8 cellular contexts compared by ENCODE assay signal in the genomic region with DNA sequence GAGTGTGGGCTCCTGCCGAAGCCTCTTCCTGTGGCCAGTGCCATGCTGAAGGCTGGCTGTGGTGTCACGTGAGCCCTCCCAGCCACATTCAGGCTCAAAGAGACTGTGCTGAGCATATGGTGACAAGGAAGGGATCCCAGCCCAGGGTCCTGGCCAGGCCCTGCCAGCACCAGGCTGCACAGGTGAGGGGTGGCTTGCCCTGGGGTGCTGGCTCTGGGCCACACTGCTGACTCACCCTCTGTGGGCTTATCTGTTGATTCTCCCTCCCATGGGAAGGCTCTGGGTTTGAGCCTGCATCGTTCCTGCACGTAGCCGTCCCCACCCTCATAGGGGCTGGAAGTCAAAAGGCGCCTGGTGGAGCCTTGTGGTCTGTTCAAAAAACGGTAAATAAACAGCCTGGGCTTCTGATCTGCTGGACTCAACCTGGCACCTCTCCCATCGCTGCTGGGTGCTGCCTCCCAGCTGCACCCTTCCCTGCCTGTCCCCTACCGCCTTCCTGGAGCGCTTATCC. TPM values are rescaled to one million over a fixed set of nuclear protein-coding genes. Genes with fewer than 3 reads are reported as not detected.
DNase-seq lines count a peak whose midpoint lies in the region; ATAC-seq and TF ChIP-seq lines count a peak whose summit lies in the region.

No MANE protein-coding gene starts in this region.

- H3K9me3 Mint-ChIP-seq in chondrocyte (ENCODE audit: low read depth) = no peaks in the 10 kb centered on the region
- H3K9me3 Mint-ChIP-seq in mesothelial cell of epicardium = no peaks in the 10 kb centered on the region

- H3K27ac Mint-ChIP-seq in chondrocyte (ENCODE audit: unreplicated experiment) (peak overlapping the region; percentile 68), mesothelial cell of epicardium (peak overlapping the region; percentile 59)

- H3K27me3 Mint-ChIP-seq in chondrocyte (ENCODE audit: low read depth) = no peaks in the 10 kb centered on the region
- no peaks in the 10 kb centered on the region for H3K27me3 Mint-ChIP-seq in mesothelial cell of epicardium (ENCODE audit: low read depth)

- H3K4me2 ChIP-seq in DND-41 (ENCODE audit: insufficient read depth, low read length) = no peak overlapping the region

- no peak overlapping the region for H3K9ac ChIP-seq in DND-41 (ENCODE audit: low read depth, low read length)

- no peak for DNase-seq in DND-41
- peak; percentile 75 for DNase-seq in NCI-H2196 treated with DMSO at 0.1 percent for 48 hours (lab: John Stamatoyannopoulos, UW; ENCODE audit: unreplicated experiment)
- no peak for DNase-seq in chondrocyte (ENCODE audit: low spot score)
- no peak for DNase-seq in mesothelial cell of epicardium (ENCODE audit: low spot score in 2 of 2, unreplicated experiment in 2 of 2)
- DNase-seq in retina = no peak
- DNase-seq in NCI-H748 (lab: John Stamatoyannopoulos, UW; ENCODE audit: unreplicated experiment) = no peak
- DNase-seq in activated CD8-positive, alpha-beta memory T cell treated with anti-CD3 and anti-CD28 coated beads for 24 hours = no peak
- DNase-seq in CD1c-positive myeloid dendritic cell (ENCODE audit: extremely low spot score) = no peak

- peak overlapping the region; percentile 54 for H3K27ac ChIP-seq in DND-41 (ENCODE audit: low read length)

- no peaks in the 10 kb centered on the region for H3K9me3 ChIP-seq in DND-41 (ENCODE audit: insufficient read depth, low read length, severe bottlenecking)

- peaks cover 97% of the 10 kb centered on the region for H3K79me2 ChIP-seq in DND-41 (ENCODE audit: insufficient read depth, low read length)

- H3K36me3 Mint-ChIP-seq in chondrocyte (ENCODE audit: low read depth) = no peaks in the 10 kb centered on the region
- no peaks in the 10 kb centered on the region for H3K36me3 Mint-ChIP-seq in mesothelial cell of epicardium

- H3K36me3 ChIP-seq in DND-41 (ENCODE audit: insufficient read depth, low read length) = peaks cover 10% of the 10 kb centered on the region; the same call in 1 of the 2 replicates

- no peak for TF ChIP-seq CTCF in DND-41 (IDR thresholded peaks at IDR 0.05; ENCODE audit: borderline replicate concordance, extremely low read depth, low read length, poor library complexity, severe bottlenecking)
- no peak for TF ChIP-seq CTCF in chondrocyte (IDR thresholded peaks at IDR 0.05)
- no peak for TF ChIP-seq CTCF in mesothelial cell of epicardium (IDR thresholded peaks at IDR 0.05; ENCODE audit: unreplicated experiment)

- H2AFZ ChIP-seq in DND-41 (ENCODE audit: low read depth, low read length) = no peak overlapping the region

- no peak overlapping the region for H3K4me3 ChIP-seq in DND-41 (ENCODE audit: low read depth in 1 of 2, low read length in 2 of 2)

- ATAC-seq in DND-41 (ENCODE audit: insufficient read depth, low read depth) = no peak; the same call in 2 of the 3 replicates

- no peaks in the 10 kb centered on the region for H3K4me1 ChIP-seq in DND-41 (ENCODE audit: insufficient read depth, low read length)

- peaks cover 65% of the 10 kb centered on the region for H3K4me1 Mint-ChIP-seq in chondrocyte (ENCODE audit: low read depth)
- H3K4me1 Mint-ChIP-seq in mesothelial cell of epicardium = peaks cover 11% of the 10 kb centered on the region

- no peaks in the 10 kb centered on the region for H3K27me3 ChIP-seq in DND-41 (ENCODE audit: insufficient read depth, low read length, poor library complexity)

- H4K20me1 ChIP-seq in DND-41 (ENCODE audit: insufficient read depth, low read length) = peaks cover 84% of the 10 kb centered on the region

- H3K4me3 Mint-ChIP-seq in chondrocyte (ENCODE audit: unreplicated experiment) = no peak overlapping the region
- H3K4me3 Mint-ChIP-seq in mesothelial cell of epicardium = no peak overlapping the region

RNA-seq across cellular contexts. Expression of gene DNM2, which starts 31.1 kb away (rescaled TPM):
- total RNA-seq in chondrocyte (106 to 125 TPM (median 116 TPM) in 3 replicates), mesothelial cell of epicardium (126 to 128 TPM (median 128 TPM) in 3 replicates)

RNA-seq across cellular contexts. Expression of gene QTRT1, which starts 47.7 kb away (rescaled TPM):
- total RNA-seq in chondrocyte = 28.2 to 50.2 TPM (median 33.7 TPM) in 3 replicates
- 57.9 to 66.6 TPM (median 62.5 TPM) in 3 replicates for total RNA-seq in mesothelial cell of epicardium
